9 cellular contexts compared by ENCODE assay signal in genomic region chr2:32626591-32627221, GRCh38. TPM values are rescaled to one million over a fixed set of nuclear protein-coding genes. Genes with fewer than 3 reads are reported as not detected.
DNase-seq lines count a peak whose midpoint lies in the region; ATAC-seq and TF ChIP-seq lines count a peak whose summit lies in the region.
"Had no signal": no experiment of that assay in that cellular context is flagged by ENCODE, and none has a peak within 500 bp of the region (broad histone marks: within the 10 kb centered on the region; RNA-seq: fewer than 3 reads in every experiment).

No MANE protein-coding gene starts in this region.

- H3K4me1 Mint-ChIP-seq in activated T-cell treated with anti-CD3 and anti-CD28 coated beads, Interleukin-2, amount 50 U/mL, for 4 hours (ENCODE audit: low read depth): peaks cover 28% of the 10 kb centered on the region
- peaks cover 25% of the 10 kb centered on the region for H3K4me1 Mint-ChIP-seq in activated CD4-positive, alpha-beta memory T cell treated with anti-CD3 and anti-CD28 coated beads, Interleukin-2, amount 10 ng/mL, durations not matched to agents 7 days and 5 days
- H3K4me1 Mint-ChIP-seq in stimulated activated memory B cell treated with anti-CD40 and anti-IgM and Interleukin-4, amounts not matched to agents 10 μg/mL and 1 μg/mL and 100 μg/mL, for 72 hours: peaks cover 22% of the 10 kb centered on the region

- H3K4me1 ChIP-seq in iPS-15b (ENCODE audit: control insufficient read depth, insufficient read depth, low read length): no peaks in the 10 kb centered on the region
- H3K4me1 ChIP-seq in heart left ventricle: peaks cover 0 to 34% (median 19%) of the 10 kb centered on the region in 12 donors

- no peaks in the 10 kb centered on the region for H3K9me3 Mint-ChIP-seq in activated T-cell treated with anti-CD3 and anti-CD28 coated beads, Interleukin-2, amount 50 U/mL, for 4 hours
- no peaks in the 10 kb centered on the region for H3K9me3 Mint-ChIP-seq in activated CD4-positive, alpha-beta memory T cell treated with anti-CD3 and anti-CD28 coated beads, Interleukin-2, amount 10 ng/mL, durations not matched to agents 7 days and 5 days
- H3K9me3 Mint-ChIP-seq in stimulated activated memory B cell treated with anti-CD40 and anti-IgM and Interleukin-4, amounts not matched to agents 10 μg/mL and 1 μg/mL and 100 μg/mL, for 72 hours: no peaks in the 10 kb centered on the region

- H3K27me3 ChIP-seq in iPS-15b (ENCODE audit: control insufficient read depth, insufficient read depth, low read length) (no peaks in the 10 kb centered on the region), heart left ventricle (no peaks in the 10 kb centered on the region)

- H3K27ac Mint-ChIP-seq in activated CD4-positive, alpha-beta memory T cell treated with anti-CD3 and anti-CD28 coated beads, Interleukin-2, amount 10 ng/mL, durations not matched to agents 7 days and 5 days: no peak overlapping the region
- H3K27ac Mint-ChIP-seq in stimulated activated memory B cell treated with anti-CD40 and anti-IgM and Interleukin-4, amounts not matched to agents 10 μg/mL and 1 μg/mL and 100 μg/mL, for 72 hours: peak overlapping the region; percentile 96

- H3K4me3 ChIP-seq in iPS-15b (ENCODE audit: low read depth, low read length) (peak overlapping the region; percentile 96), heart left ventricle (peak overlapping the region in 6 of 12 donors; percentile 68 to 95 (median 75))

- peaks cover 17% of the 10 kb centered on the region for H3K36me3 Mint-ChIP-seq in activated T-cell treated with anti-CD3 and anti-CD28 coated beads, Interleukin-2, amount 50 U/mL, for 4 hours (ENCODE audit: insufficient read depth)
- H3K36me3 Mint-ChIP-seq in activated CD4-positive, alpha-beta memory T cell treated with anti-CD3 and anti-CD28 coated beads, Interleukin-2, amount 10 ng/mL, durations not matched to agents 7 days and 5 days (ENCODE audit: low read depth): peaks cover 17% of the 10 kb centered on the region
- H3K36me3 Mint-ChIP-seq in stimulated activated memory B cell treated with anti-CD40 and anti-IgM and Interleukin-4, amounts not matched to agents 10 μg/mL and 1 μg/mL and 100 μg/mL, for 72 hours: peaks cover 27% of the 10 kb centered on the region

- POLR2A ChIA-PET in activated CD4-positive, alpha-beta memory T cell treated with anti-CD3 and anti-CD28 coated beads, Interleukin-2, amount 10 ng/mL, durations not matched to agents 7 days and 5 days (lab: Charles Lee): interaction anchor here (0.9 to 2.3 kb wide), 3 partner anchors 9 to 54 kb away, joined by 3 to 5 read pairs (median 4); no protein-coding TSS in a partner anchor

- CTCF ChIA-PET in activated CD4-positive, alpha-beta memory T cell treated with anti-CD3 and anti-CD28 coated beads, Interleukin-2, amount 10 ng/mL, durations not matched to agents 7 days and 5 days (lab: Charles Lee): interaction anchor here (1.3 kb wide), 1 partner anchor 35 kb away, joined by 3 read pairs; no protein-coding TSS in a partner anchor

- H3K9me3 ChIP-seq in iPS-15b (ENCODE audit: control insufficient read depth, insufficient read depth, low read length) (no peaks in the 10 kb centered on the region), heart left ventricle (no peaks in the 10 kb centered on the region)

- 69 to 76% (median 72%) methylated on average over 13 of the region's 13 CpGs for WGBS in heart left ventricle, 4 donors

- H3K36me3 ChIP-seq in iPS-15b (ENCODE audit: control insufficient read depth, insufficient read depth, low read length) (peaks cover 3% of the 10 kb centered on the region), heart left ventricle (peaks cover 0 to 25% (median 21%) of the 10 kb centered on the region in 9 donors)

- H3K9ac ChIP-seq in iPS-15b (ENCODE audit: low read depth, low read length): no peak overlapping the region

- TF ChIP-seq POLR2A in heart left ventricle (IDR thresholded peaks at IDR 0.05): no peak

- DNase-seq in activated T-cell treated with anti-CD3 and anti-CD28 coated beads, Interleukin-2, amount 50 U/mL, for 4 hours: no peak
- DNase-seq in activated T-cell treated with anti-CD3 and anti-CD28 coated beads, Interleukin-2, amount 50 U/mL, for 1 hour: no peak
- DNase-seq in activated CD4-positive, alpha-beta memory T cell treated with anti-CD3 and anti-CD28 coated beads, Interleukin-2, amount 10 ng/mL, durations not matched to agents 7 days and 5 days: no peak
- DNase-seq in DMS153 (lab: John Stamatoyannopoulos, UW) (no peak), NCI-H2171 (lab: John Stamatoyannopoulos, UW) (no peak), heart left ventricle (no peak)
- DNase-seq: NCI-H187 had no signal

- ATAC-seq in activated T-cell treated with anti-CD3 and anti-CD28 coated beads, Interleukin-2, amount 50 U/mL, for 4 hours: no peak
- no peak for ATAC-seq in stimulated activated memory B cell treated with anti-CD40 and anti-IgM and Interleukin-4, amounts not matched to agents 10 μg/mL and 1 μg/mL and 100 μg/mL, for 72 hours
- ATAC-seq in heart left ventricle: no peak

- peak overlapping the region; percentile 97 for H3K4me3 Mint-ChIP-seq in activated T-cell treated with anti-CD3 and anti-CD28 coated beads, Interleukin-2, amount 50 U/mL, for 4 hours
- H3K4me3 Mint-ChIP-seq in activated CD4-positive, alpha-beta memory T cell treated with anti-CD3 and anti-CD28 coated beads, Interleukin-2, amount 10 ng/mL, durations not matched to agents 7 days and 5 days: peak overlapping the region; percentile 87
- peak overlapping the region; percentile 98 for H3K4me3 Mint-ChIP-seq in stimulated activated memory B cell treated with anti-CD40 and anti-IgM and Interleukin-4, amounts not matched to agents 10 μg/mL and 1 μg/mL and 100 μg/mL, for 72 hours

- TF ChIP-seq CTCF in heart left ventricle (IDR thresholded peaks at IDR 0.05): no peak

- no peak overlapping the region for H3K27ac ChIP-seq in heart left ventricle

- H3K27me3 Mint-ChIP-seq in activated T-cell treated with anti-CD3 and anti-CD28 coated beads, Interleukin-2, amount 50 U/mL, for 4 hours (ENCODE audit: low read depth): no peaks in the 10 kb centered on the region
- no peaks in the 10 kb centered on the region for H3K27me3 Mint-ChIP-seq in activated CD4-positive, alpha-beta memory T cell treated with anti-CD3 and anti-CD28 coated beads, Interleukin-2, amount 10 ng/mL, durations not matched to agents 7 days and 5 days
- H3K27me3 Mint-ChIP-seq in stimulated activated memory B cell treated with anti-CD40 and anti-IgM and Interleukin-4, amounts not matched to agents 10 μg/mL and 1 μg/mL and 100 μg/mL, for 72 hours: no peaks in the 10 kb centered on the region

- intact Hi-C loops in heart left ventricle (cut with DNase I): loop anchor here in 1 of 10 donors (10.0 kb wide), 1 partner anchor 398 kb away; no protein-coding TSS in a partner anchor

RNA-seq across cellular contexts. Expression of gene TTC27, which starts 1.1 kb away (rescaled TPM):
- total RNA-seq in activated T-cell treated with anti-CD3 and anti-CD28 coated beads, Interleukin-2, amount 50 U/mL, for 4 hours: 10 to 100 TPM; 45.1 to 54.7 (median 53.4) TPM
- 10 to 100 TPM; 11.2 to 12.7 TPM for total RNA-seq in activated CD4-positive, alpha-beta memory T cell treated with anti-CD3 and anti-CD28 coated beads, Interleukin-2, amount 10 ng/mL, durations not matched to agents 7 days and 5 days
- 10 to 100 TPM in 6 of 9 donors, 1 to 10 TPM in 3; 8.0 to 18.1 (median 11.0) TPM for total RNA-seq in heart left ventricle
- polyA plus RNA-seq in heart left ventricle: 10 to 100 TPM in 1 of 2 donors, 1 to 10 TPM in 1; 5.2 to 15.9 TPM
